Comparison of ENCODE assay signal across 14 cellular contexts in genomic region chr5:134530375-134531077, GRCh38. TPM values are rescaled to one million over a fixed set of nuclear protein-coding genes. Genes with fewer than 3 reads are reported as not detected.
DNase-seq lines count a peak whose midpoint lies in the region; ATAC-seq and TF ChIP-seq lines count a peak whose summit lies in the region.
"Had no signal": no experiment of that assay in that cellular context is flagged by ENCODE, and none has a peak within 500 bp of the region (broad histone marks: within the 10 kb centered on the region; RNA-seq: fewer than 3 reads in every experiment).

No MANE protein-coding gene starts in this region.

- no peaks in the 10 kb centered on the region for H3K27me3 ChIP-seq in HUES6 (ENCODE audit: control insufficient read depth, insufficient read depth, low read length)
- H3K27me3 ChIP-seq in iPS-20b (ENCODE audit: insufficient read depth, low read length), result no peaks in the 10 kb centered on the region
- H3K27me3 ChIP-seq in gastrocnemius medialis, result no peaks in the 10 kb centered on the region

- no peak for TF ChIP-seq CTCF in gastrocnemius medialis (IDR thresholded peaks at IDR 0.05 in 4 of 5, conservative IDR thresholded peaks at IDR 0.05 in 1 of 5)

- H3K27ac Mint-ChIP-seq in activated naive CD8-positive, alpha-beta T cell treated with anti-CD3 and anti-CD28 coated beads, Interleukin-2, amount 50 U/mL, for 24 hours, result peak overlapping the region; percentile 1
- H3K27ac Mint-ChIP-seq: HFFc6; T-helper 1 cell treated with Interleukin-12 subunit alpha and Interleukin-12 subunit beta and Interleukin-4 antibody, amounts not matched to agents 30 μg/mL and 1 μg/mL, for 36 hours had no signal

- no peaks in the 10 kb centered on the region for H3K9me3 ChIP-seq in HUES6 (ENCODE audit: control insufficient read depth, insufficient read depth, low read depth, low read length)
- no peaks in the 10 kb centered on the region for H3K9me3 ChIP-seq in iPS-20b (ENCODE audit: insufficient read depth, low read depth, low read length)
- no peaks in the 10 kb centered on the region for H3K9me3 ChIP-seq in gastrocnemius medialis

- H3K4me1 ChIP-seq in HUES6 (ENCODE audit: control insufficient read depth, insufficient read depth, low read length) (peaks cover 70% of the 10 kb centered on the region), iPS-20b (ENCODE audit: insufficient read depth, low read length) (peaks cover 35% of the 10 kb centered on the region), gastrocnemius medialis (peaks cover 46 to 51% of the 10 kb centered on the region in 2 donors)

- no peak overlapping the region for H3K4me3 Mint-ChIP-seq in activated naive CD8-positive, alpha-beta T cell treated with anti-CD3 and anti-CD28 coated beads, Interleukin-2, amount 50 U/mL, for 24 hours
- H3K4me3 Mint-ChIP-seq: HFFc6; T-helper 1 cell treated with Interleukin-12 subunit alpha and Interleukin-12 subunit beta and Interleukin-4 antibody, amounts not matched to agents 30 μg/mL and 1 μg/mL, for 36 hours had no signal

- peaks cover 76% of the 10 kb centered on the region for H3K4me1 Mint-ChIP-seq in activated naive CD8-positive, alpha-beta T cell treated with anti-CD3 and anti-CD28 coated beads, Interleukin-2, amount 50 U/mL, for 24 hours

- H3K9me3 Mint-ChIP-seq in activated naive CD8-positive, alpha-beta T cell treated with anti-CD3 and anti-CD28 coated beads, Interleukin-2, amount 50 U/mL, for 24 hours, result no peaks in the 10 kb centered on the region
- H3K9me3 Mint-ChIP-seq: HFFc6; T-helper 1 cell treated with Interleukin-12 subunit alpha and Interleukin-12 subunit beta and Interleukin-4 antibody, amounts not matched to agents 30 μg/mL and 1 μg/mL, for 36 hours had no signal

- H3K36me3 ChIP-seq in HUES6 (ENCODE audit: control insufficient read depth, insufficient read depth, low read length) (0 out of 2 replicates have a peak, but pooled peaks cover under 1% of the 10 kb centered on the region), iPS-20b (ENCODE audit: insufficient read depth, low read depth, low read length) (peaks cover 6% of the 10 kb centered on the region; the same call in 1 of the 2 replicates), gastrocnemius medialis (no peaks in the 10 kb centered on the region)

- H3K27ac ChIP-seq in HUES6 (ENCODE audit: low read depth, low read length), result 0 out of 2 replicates have a peak overlapping the region, but pooled peaks have one; percentile 33
- no peak overlapping the region for H3K27ac ChIP-seq in iPS-20b (ENCODE audit: low read length)
- peak overlapping the region; percentile 39 to 56 (median 48) for H3K27ac ChIP-seq in gastrocnemius medialis

- TF ChIP-seq POLR2A in gastrocnemius medialis (IDR thresholded peaks at IDR 0.05), result no peak

- H3K4me3 ChIP-seq in HUES6 (ENCODE audit: low read depth, low read length), result no peak overlapping the region
- H3K4me3 ChIP-seq in iPS-20b (ENCODE audit: low read length), result no peak overlapping the region
- H3K4me3 ChIP-seq in gastrocnemius medialis, result no peak overlapping the region

- H3K9ac ChIP-seq in HUES6 (ENCODE audit: low read length) (peak overlapping the region; percentile 2), iPS-20b (ENCODE audit: low read depth, low read length) (peak overlapping the region; percentile 35)

- intact Hi-C loops in gastrocnemius medialis (cut with DNase I; ENCODE audit: low total_unique reads), result no loop called here

- in situ Hi-C loops in gastrocnemius medialis (cut with MboI; ENCODE audit: low sequenced_read_pairs in 4 of 4), result no loop called here

- H3K27me3 Mint-ChIP-seq in activated naive CD8-positive, alpha-beta T cell treated with anti-CD3 and anti-CD28 coated beads, Interleukin-2, amount 50 U/mL, for 24 hours, result no peaks in the 10 kb centered on the region

- no peak for DNase-seq in activated naive CD8-positive, alpha-beta T cell treated with anti-CD3 and anti-CD28 coated beads, Interleukin-2, amount 50 U/mL, for 24 hours
- DNase-seq in gastrocnemius medialis, result no peak
- DNase-seq in activated CD4-positive, CD25-positive, alpha-beta regulatory T cell (lab: John Stamatoyannopoulos, UW), result no peak
- no peak for DNase-seq in stimulated activated CD4-positive, alpha-beta T cell treated with anti-CD3 and anti-CD28 coated beads, Interleukin-4, amount 100 ng/mL, for 24 hours
- DNase-seq in AG08395 (ENCODE audit: low spot score), result no peak
- DNase-seq: DND-41; effector CD4-positive, alpha-beta T cell; HFFc6; NCI-H526; small intestine had no signal

- H3K36me3 Mint-ChIP-seq in activated naive CD8-positive, alpha-beta T cell treated with anti-CD3 and anti-CD28 coated beads, Interleukin-2, amount 50 U/mL, for 24 hours (ENCODE audit: low read depth), result peaks cover 3% of the 10 kb centered on the region

- ATAC-seq in activated naive CD8-positive, alpha-beta T cell treated with anti-CD3 and anti-CD28 coated beads, Interleukin-2, amount 50 U/mL, for 24 hours, result no peak
- ATAC-seq in gastrocnemius medialis (no peak), HG02870 (IDR thresholded peaks at IDR 0.05; ENCODE audit: unreplicated experiment) (no peak)

RNA-seq across cellular contexts. Expression of gene JADE2, which starts 5.1 kb away (rescaled TPM):
- total RNA-seq in gastrocnemius medialis, result 10 to 100 TPM; 17.3 to 44.5 (median 19.8) TPM
